ENCODE assay signal across 1 cellular context in the genomic region with DNA sequence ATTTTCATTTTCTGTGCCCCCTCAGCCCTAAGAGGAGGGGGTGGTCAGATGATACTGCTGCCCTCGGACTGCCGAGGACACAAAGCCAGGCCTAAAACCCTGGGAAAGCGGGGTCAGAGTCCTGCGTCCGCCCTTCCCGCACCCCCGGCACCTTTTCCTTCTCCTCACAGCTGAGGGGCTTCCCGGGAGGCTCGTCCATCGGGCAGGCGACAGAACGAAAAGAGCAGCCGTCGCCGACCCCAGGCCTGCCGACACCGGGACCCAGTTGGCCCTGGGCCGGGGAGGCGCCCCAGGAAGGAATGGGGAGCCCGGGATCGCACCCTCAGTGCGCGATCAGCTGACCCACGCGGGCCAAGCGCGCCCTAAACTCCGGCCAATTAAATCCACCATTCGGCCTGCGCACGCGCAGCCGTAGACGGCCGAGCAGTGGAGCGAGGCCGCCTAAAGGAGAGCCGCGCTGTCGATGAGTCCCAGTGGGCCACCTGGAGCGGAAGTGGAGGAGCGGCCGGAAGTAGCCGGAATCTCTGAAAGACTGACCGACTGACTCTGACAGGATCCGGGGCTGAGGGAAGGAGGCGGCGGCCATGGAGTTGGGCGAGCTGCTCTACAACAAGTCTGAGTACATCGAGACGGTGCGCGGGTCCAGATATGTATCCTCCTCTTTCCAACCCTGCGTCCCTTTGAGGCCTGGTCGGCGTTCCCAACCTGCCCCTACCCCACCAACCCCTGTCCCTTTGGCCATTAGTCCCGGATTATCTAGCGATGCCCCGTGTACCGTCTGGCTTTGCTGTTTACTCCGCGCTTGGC.
A peak's percentile ranks its signal among the peaks of the same experiment; 100 is the strongest.
TF ChIP-seq lines count a peak whose summit lies in the region.

A gene (plus strand): TSS at position 508 of the 807 bp plus-strand sequence. CDS start 77 bp downstream, at position 585.
A gene (minus strand): TSS at position 352 of the 807 bp plus-strand sequence. CDS start 153 bp downstream, at position 199.

TF ChIP-seq in HepG2, 621 proteins besides CTCF, POLR2A, EP300 and RAD21 (continued from another document and continues in another):
- TF ChIP-seq ZNF20 (CRISPR knock-in tag; IDR thresholded peaks at IDR 0.05) (peak; percentile 94; the same call in 1 of the 2 replicates), ZNF766 (CRISPR knock-in tag; IDR thresholded peaks at IDR 0.05; ENCODE audit: borderline replicate concordance) (peak; percentile 98), ZNF672 (CRISPR knock-in tag; IDR thresholded peaks at IDR 0.05) (peak; percentile 15; the same call in 1 of the 2 replicates), SP4 (CRISPR knock-in tag; IDR thresholded peaks at IDR 0.05) (peak; percentile 89), RBM22 (optimal IDR thresholded peaks at IDR 0.05; ENCODE audit: low read length) (no peak), ZNF232 (CRISPR knock-in tag; IDR thresholded peaks at IDR 0.05; ENCODE audit: borderline replicate concordance) (peak; percentile 96), RARG (CRISPR knock-in tag; IDR thresholded peaks at IDR 0.05; ENCODE audit: low read depth) (peak; percentile 93; the same call in 1 of the 2 replicates), ZNF205 (CRISPR knock-in tag; IDR thresholded peaks at IDR 0.05) (peak; percentile 83; the same call in 1 of the 2 replicates), ZNF274 (CRISPR knock-in tag; IDR thresholded peaks at IDR 0.05) (peak; percentile 98), TARDBP (CRISPR knock-in tag; IDR thresholded peaks at IDR 0.05) (peak; percentile 99), CHD2 (IDR thresholded peaks at IDR 0.05; ENCODE audit: low read depth, low read length) (0 out of 2 replicates have a peak, but pooled peaks have one; percentile 45), JUND (CRISPR knock-in tag; IDR thresholded peaks at IDR 0.05) (no peak; the same call in 1 of the 2 replicates), PHF21A (CRISPR knock-in tag; IDR thresholded peaks at IDR 0.05) (peak; percentile 99), ASH2L (IDR thresholded peaks at IDR 0.05; ENCODE audit: insufficient read length, low read depth, low read length) (peak; percentile 95), HNF4A (CRISPR knock-in tag; IDR thresholded peaks at IDR 0.05) (peak; percentile 85), HMG20B (CRISPR knock-in tag; conservative IDR thresholded peaks at IDR 0.05) (peak; percentile 88), WIZ (CRISPR knock-in tag; IDR thresholded peaks at IDR 0.05) (peak; percentile 74; the same call in 1 of the 2 replicates), CBFB (CRISPR knock-in tag; IDR thresholded peaks at IDR 0.05) (peak; percentile 91), MEIS1 (CRISPR knock-in tag; IDR thresholded peaks at IDR 0.05; ENCODE audit: borderline replicate concordance) (no peak; the same call in 1 of the 2 replicates), KAT7 (CRISPR knock-in tag; IDR thresholded peaks at IDR 0.05; ENCODE audit: borderline replicate concordance) (no peak; the same call in 1 of the 2 replicates), FLYWCH1 (CRISPR knock-in tag; IDR thresholded peaks at IDR 0.05) (peak; percentile 95), ZBTB7B (CRISPR knock-in tag; IDR thresholded peaks at IDR 0.05) (peak; percentile 69; the same call in 1 of the 2 replicates), SP1 (IDR thresholded peaks at IDR 0.05) (no peak), SP1 (CRISPR knock-in tag; IDR thresholded peaks at IDR 0.05) (peak; percentile 77), YEATS4 (CRISPR knock-in tag; IDR thresholded peaks at IDR 0.05; ENCODE audit: borderline replicate concordance) (peak; percentile 98), MYC (CRISPR knock-in tag; IDR thresholded peaks at IDR 0.05; ENCODE audit: borderline replicate concordance) (peak; percentile 97), MAZ (IDR thresholded peaks at IDR 0.05; ENCODE audit: borderline replicate concordance, low read depth, low read length) (peak; percentile 88), MAZ (CRISPR knock-in tag; IDR thresholded peaks at IDR 0.05; ENCODE audit: low read depth) (peak; percentile 86), GTF3A (CRISPR knock-in tag; conservative IDR thresholded peaks at IDR 0.05) (no peak; the same call in 1 of the 2 replicates), ZNF468 (CRISPR knock-in tag; IDR thresholded peaks at IDR 0.05) (peak; percentile 95; the same call in 1 of the 2 replicates), REL (CRISPR knock-in tag; conservative IDR thresholded peaks at IDR 0.05) (peak; percentile 94; the same call in 1 of the 2 replicates), ZNF143 (CRISPR knock-in tag; IDR thresholded peaks at IDR 0.05) (peak; percentile 82), ARNT (IDR thresholded peaks at IDR 0.05) (no peak), RNF2 (conservative IDR thresholded peaks at IDR 0.05; ENCODE audit: low read depth) (peak; percentile 97), NFE2L2 (IDR thresholded peaks at IDR 0.05; ENCODE audit: low read length) (0 out of 2 replicates have a peak, but pooled peaks have one; percentile 10), ZNF251 (CRISPR knock-in tag; IDR thresholded peaks at IDR 0.05) (no peak), ZNF850 (CRISPR knock-in tag; conservative IDR thresholded peaks at IDR 0.05) (0 out of 2 replicates have a peak, but pooled peaks have one; percentile 68), TMF1 (CRISPR knock-in tag; IDR thresholded peaks at IDR 0.05; ENCODE audit: low read depth) (peak; percentile 93), YY1 (IDR thresholded peaks at IDR 0.05; ENCODE audit: insufficient read depth, insufficient replicate concordance, low read depth, low read length) (peak; percentile 94), FOSL2 (CRISPR knock-in tag; IDR thresholded peaks at IDR 0.05) (peak; percentile 66), ELF3 (CRISPR knock-in tag; IDR thresholded peaks at IDR 0.05) (peak; percentile 92), ZNF343 (CRISPR knock-in tag; IDR thresholded peaks at IDR 0.05) (peak; percentile 50; the same call in 1 of the 2 replicates), ZNF34 (CRISPR knock-in tag; IDR thresholded peaks at IDR 0.05; ENCODE audit: borderline replicate concordance) (0 out of 2 replicates have a peak, but pooled peaks have one; percentile 29), SALL1 (CRISPR knock-in tag; IDR thresholded peaks at IDR 0.05) (peak; percentile 89; the same call in 1 of the 2 replicates), ZNF3 (CRISPR knock-in tag; IDR thresholded peaks at IDR 0.05) (peak; percentile 22; the same call in 1 of the 2 replicates), U2AF1 (optimal IDR thresholded peaks at IDR 0.05; ENCODE audit: low read depth, low read length) (peak; percentile 92)
- TF ChIP-seq, protein P1, sequence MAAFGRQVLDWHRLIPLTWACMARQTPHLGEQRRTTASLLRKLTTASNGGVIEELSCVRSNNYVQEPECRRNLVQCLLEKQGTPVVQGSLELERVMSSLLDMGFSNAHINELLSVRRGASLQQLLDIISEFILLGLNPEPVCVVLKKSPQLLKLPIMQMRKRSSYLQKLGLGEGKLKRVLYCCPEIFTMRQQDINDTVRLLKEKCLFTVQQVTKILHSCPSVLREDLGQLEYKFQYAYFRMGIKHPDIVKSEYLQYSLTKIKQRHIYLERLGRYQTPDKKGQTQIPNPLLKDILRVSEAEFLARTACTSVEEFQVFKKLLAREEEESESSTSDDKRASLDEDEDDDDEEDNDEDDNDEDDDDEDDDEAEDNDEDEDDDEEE (CRISPR knock-in tag; IDR thresholded peaks at IDR 0.05): peak; percentile 92
- TF ChIP-seq, protein P2, sequence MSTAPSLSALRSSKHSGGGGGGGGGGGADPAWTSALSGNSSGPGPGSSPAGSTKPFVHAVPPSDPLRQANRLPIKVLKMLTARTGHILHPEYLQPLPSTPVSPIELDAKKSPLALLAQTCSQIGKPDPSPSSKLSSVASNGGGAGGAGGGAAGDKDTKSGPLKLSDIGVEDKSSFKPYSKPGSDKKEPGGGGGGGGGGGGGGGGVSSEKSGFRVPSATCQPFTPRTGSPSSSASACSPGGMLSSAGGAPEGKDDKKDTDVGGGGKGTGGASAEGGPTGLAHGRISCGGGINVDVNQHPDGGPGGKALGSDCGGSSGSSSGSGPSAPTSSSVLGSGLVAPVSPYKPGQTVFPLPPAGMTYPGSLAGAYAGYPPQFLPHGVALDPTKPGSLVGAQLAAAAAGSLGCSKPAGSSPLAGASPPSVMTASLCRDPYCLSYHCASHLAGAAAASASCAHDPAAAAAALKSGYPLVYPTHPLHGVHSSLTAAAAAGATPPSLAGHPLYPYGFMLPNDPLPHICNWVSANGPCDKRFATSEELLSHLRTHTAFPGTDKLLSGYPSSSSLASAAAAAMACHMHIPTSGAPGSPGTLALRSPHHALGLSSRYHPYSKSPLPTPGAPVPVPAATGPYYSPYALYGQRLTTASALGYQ (CRISPR knock-in tag; IDR thresholded peaks at IDR 0.05): peak; percentile 93
- TF ChIP-seq, protein P3, sequence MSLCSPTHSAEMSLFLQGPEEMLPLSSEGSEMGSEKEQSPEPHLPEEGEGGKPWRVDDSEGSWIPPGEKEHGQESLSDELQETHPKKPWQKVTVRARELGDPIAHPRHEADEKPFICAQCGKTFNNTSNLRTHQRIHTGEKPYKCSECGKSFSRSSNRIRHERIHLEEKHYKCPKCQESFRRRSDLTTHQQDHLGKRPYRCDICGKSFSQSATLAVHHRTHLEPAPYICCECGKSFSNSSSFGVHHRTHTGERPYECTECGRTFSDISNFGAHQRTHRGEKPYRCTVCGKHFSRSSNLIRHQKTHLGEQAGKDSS (CRISPR knock-in tag; IDR thresholded peaks at IDR 0.05; ENCODE audit: borderline replicate concordance, low read depth): peak; percentile 54; the same call in 1 of the 2 replicates
- TF ChIP-seq, protein P4, sequence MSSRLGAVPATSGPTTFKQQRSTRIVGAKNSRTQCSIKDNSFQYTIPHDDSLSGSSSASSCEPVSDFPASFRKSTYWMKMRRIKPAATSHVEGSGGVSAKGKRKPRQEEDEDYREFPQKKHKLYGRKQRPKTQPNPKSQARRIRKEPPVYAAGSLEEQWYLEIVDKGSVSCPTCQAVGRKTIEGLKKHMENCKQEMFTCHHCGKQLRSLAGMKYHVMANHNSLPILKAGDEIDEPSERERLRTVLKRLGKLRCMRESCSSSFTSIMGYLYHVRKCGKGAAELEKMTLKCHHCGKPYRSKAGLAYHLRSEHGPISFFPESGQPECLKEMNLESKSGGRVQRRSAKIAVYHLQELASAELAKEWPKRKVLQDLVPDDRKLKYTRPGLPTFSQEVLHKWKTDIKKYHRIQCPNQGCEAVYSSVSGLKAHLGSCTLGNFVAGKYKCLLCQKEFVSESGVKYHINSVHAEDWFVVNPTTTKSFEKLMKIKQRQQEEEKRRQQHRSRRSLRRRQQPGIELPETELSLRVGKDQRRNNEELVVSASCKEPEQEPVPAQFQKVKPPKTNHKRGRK (CRISPR knock-in tag; IDR thresholded peaks at IDR 0.05): no peak
- TF ChIP-seq, protein P5, sequence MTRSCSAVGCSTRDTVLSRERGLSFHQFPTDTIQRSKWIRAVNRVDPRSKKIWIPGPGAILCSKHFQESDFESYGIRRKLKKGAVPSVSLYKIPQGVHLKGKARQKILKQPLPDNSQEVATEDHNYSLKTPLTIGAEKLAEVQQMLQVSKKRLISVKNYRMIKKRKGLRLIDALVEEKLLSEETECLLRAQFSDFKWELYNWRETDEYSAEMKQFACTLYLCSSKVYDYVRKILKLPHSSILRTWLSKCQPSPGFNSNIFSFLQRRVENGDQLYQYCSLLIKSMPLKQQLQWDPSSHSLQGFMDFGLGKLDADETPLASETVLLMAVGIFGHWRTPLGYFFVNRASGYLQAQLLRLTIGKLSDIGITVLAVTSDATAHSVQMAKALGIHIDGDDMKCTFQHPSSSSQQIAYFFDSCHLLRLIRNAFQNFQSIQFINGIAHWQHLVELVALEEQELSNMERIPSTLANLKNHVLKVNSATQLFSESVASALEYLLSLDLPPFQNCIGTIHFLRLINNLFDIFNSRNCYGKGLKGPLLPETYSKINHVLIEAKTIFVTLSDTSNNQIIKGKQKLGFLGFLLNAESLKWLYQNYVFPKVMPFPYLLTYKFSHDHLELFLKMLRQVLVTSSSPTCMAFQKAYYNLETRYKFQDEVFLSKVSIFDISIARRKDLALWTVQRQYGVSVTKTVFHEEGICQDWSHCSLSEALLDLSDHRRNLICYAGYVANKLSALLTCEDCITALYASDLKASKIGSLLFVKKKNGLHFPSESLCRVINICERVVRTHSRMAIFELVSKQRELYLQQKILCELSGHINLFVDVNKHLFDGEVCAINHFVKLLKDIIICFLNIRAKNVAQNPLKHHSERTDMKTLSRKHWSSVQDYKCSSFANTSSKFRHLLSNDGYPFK (CRISPR knock-in tag; IDR thresholded peaks at IDR 0.05; ENCODE audit: borderline replicate concordance): peak; percentile 95
- TF ChIP-seq, protein P6, sequence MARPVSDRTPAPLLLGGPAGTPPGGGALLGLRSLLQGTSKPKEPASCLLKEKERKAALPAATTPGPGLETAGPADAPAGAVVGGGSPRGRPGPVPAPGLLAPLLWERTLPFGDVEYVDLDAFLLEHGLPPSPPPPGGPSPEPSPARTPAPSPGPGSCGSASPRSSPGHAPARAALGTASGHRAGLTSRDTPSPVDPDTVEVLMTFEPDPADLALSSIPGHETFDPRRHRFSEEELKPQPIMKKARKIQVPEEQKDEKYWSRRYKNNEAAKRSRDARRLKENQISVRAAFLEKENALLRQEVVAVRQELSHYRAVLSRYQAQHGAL (CRISPR knock-in tag; IDR thresholded peaks at IDR 0.05; ENCODE audit: not compliant biosample characterization): peak; percentile 99
- TF ChIP-seq, protein P7, sequence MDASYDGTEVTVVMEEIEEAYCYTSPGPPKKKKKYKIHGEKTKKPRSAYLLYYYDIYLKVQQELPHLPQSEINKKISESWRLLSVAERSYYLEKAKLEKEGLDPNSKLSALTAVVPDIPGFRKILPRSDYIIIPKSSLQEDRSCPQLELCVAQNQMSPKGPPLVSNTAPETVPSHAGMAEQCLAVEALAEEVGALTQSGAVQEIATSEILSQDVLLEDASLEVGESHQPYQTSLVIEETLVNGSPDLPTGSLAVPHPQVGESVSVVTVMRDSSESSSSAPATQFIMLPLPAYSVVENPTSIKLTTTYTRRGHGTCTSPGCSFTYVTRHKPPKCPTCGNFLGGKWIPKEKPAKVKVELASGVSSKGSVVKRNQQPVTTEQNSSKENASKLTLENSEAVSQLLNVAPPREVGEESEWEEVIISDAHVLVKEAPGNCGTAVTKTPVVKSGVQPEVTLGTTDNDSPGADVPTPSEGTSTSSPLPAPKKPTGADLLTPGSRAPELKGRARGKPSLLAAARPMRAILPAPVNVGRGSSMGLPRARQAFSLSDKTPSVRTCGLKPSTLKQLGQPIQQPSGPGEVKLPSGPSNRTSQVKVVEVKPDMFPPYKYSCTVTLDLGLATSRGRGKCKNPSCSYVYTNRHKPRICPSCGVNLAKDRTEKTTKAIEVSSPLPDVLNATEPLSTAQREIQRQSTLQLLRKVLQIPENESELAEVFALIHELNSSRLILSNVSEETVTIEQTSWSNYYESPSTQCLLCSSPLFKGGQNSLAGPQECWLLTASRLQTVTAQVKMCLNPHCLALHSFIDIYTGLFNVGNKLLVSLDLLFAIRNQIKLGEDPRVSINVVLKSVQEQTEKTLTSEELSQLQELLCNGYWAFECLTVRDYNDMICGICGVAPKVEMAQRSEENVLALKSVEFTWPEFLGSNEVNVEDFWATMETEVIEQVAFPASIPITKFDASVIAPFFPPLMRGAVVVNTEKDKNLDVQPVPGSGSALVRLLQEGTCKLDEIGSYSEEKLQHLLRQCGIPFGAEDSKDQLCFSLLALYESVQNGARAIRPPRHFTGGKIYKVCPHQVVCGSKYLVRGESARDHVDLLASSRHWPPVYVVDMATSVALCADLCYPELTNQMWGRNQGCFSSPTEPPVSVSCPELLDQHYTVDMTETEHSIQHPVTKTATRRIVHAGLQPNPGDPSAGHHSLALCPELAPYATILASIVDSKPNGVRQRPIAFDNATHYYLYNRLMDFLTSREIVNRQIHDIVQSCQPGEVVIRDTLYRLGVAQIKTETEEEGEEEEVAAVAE (CRISPR knock-in tag; IDR thresholded peaks at IDR 0.05; ENCODE audit: borderline replicate concordance): peak; percentile 91
